In genomic region chr3:58526124-58526957, GRCh38 we compare ENCODE assay signal across 1 cellular context.
A peak's percentile ranks its signal among the peaks of the same experiment; 100 is the strongest.
TF ChIP-seq lines count a peak whose summit lies in the region.

No MANE protein-coding gene starts in this region.

TF ChIP-seq in WTC11, 78 proteins besides CTCF, POLR2A, EP300 and RAD21 (continued from another document):
- TF ChIP-seq MAX (CRISPR knock-in tag; IDR thresholded peaks at IDR 0.05) (no peak), GABPB1 (CRISPR knock-in tag; IDR thresholded peaks at IDR 0.05) (peak; percentile 26; the same call in 1 of the 2 replicates)
